ENCODE assay signal across 3 cellular contexts in the genomic region with DNA sequence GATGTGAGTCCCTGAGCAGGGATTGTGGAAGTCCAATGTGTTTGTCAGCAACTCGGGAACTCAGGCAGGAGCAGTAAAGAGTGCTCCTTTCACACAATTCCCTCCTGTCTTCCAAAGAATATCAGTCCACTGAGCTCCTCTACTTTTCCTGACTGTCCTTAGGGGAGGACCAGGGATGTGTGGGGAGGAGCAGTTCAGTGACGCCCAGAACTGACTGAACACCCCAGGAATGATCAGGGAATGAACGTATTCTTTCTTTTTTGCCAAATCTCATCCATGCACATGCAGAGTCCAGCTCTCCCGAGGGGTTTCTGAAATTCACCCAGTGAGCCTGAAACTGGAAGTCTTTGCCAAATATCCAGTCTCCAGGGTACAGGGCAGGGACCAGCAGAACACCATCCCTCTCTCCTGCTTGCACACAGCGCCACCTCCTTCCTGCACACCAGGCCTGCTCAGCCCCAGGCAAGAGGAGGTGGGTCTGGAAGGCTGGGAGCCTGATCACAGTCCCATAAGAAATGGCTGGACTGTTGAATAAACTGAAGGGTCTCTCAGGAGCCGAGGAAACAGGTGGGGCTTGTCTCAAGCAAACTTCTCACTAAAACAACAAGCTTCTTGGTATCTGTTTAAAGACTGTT.
TF ChIP-seq lines count a peak whose summit lies in the region.

No MANE protein-coding gene starts in this region.

TF ChIP-seq in SK-N-SH treated with all-trans-retinoic acid at 6 μM for 48 hours, 23 proteins besides CTCF, POLR2A, EP300 and RAD21:
- TF ChIP-seq ZFP30 (CRISPR knock-in tag; IDR thresholded peaks at IDR 0.05) (no peak), GLIS3 (CRISPR knock-in tag; IDR thresholded peaks at IDR 0.05) (no peak), BACH2 (CRISPR knock-in tag; IDR thresholded peaks at IDR 0.05; ENCODE audit: borderline replicate concordance) (no peak), TSHZ2 (CRISPR knock-in tag; IDR thresholded peaks at IDR 0.05) (no peak), TOX (CRISPR knock-in tag; IDR thresholded peaks at IDR 0.05; ENCODE audit: borderline replicate concordance) (no peak)
- TF ChIP-seq, protein P1, sequence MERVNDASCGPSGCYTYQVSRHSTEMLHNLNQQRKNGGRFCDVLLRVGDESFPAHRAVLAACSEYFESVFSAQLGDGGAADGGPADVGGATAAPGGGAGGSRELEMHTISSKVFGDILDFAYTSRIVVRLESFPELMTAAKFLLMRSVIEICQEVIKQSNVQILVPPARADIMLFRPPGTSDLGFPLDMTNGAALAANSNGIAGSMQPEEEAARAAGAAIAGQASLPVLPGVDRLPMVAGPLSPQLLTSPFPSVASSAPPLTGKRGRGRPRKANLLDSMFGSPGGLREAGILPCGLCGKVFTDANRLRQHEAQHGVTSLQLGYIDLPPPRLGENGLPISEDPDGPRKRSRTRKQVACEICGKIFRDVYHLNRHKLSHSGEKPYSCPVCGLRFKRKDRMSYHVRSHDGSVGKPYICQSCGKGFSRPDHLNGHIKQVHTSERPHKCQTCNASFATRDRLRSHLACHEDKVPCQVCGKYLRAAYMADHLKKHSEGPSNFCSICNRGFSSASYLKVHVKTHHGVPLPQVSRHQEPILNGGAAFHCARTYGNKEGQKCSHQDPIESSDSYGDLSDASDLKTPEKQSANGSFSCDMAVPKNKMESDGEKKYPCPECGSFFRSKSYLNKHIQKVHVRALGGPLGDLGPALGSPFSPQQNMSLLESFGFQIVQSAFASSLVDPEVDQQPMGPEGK (CRISPR knock-in tag; IDR thresholded peaks at IDR 0.05; ENCODE audit: borderline replicate concordance) = no peak
TF ChIP-seq in SK-N-SH treated with all-trans-retinoic acid at 6 μM for 48 hours: peak in this region for 0.

TF ChIP-seq in SK-N-SH, 30 proteins besides CTCF, POLR2A, EP300 and RAD21:
- no peak for TF ChIP-seq MXI1 (IDR thresholded peaks at IDR 0.05; ENCODE audit: low read depth, low read length)
- no peak for TF ChIP-seq JUND (IDR thresholded peaks at IDR 0.05)
- no peak for TF ChIP-seq ELF1 (IDR thresholded peaks at IDR 0.05)
- TF ChIP-seq TEAD4 (IDR thresholded peaks at IDR 0.05; ENCODE audit: borderline replicate concordance, insufficient read depth) = no peak
- TF ChIP-seq YY1 (IDR thresholded peaks at IDR 0.05; ENCODE audit: low read depth) = no peak
- TF ChIP-seq, protein P2, sequence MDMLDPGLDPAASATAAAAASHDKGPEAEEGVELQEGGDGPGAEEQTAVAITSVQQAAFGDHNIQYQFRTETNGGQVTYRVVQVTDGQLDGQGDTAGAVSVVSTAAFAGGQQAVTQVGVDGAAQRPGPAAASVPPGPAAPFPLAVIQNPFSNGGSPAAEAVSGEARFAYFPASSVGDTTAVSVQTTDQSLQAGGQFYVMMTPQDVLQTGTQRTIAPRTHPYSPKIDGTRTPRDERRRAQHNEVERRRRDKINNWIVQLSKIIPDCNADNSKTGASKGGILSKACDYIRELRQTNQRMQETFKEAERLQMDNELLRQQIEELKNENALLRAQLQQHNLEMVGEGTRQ (IDR thresholded peaks at IDR 0.05; ENCODE audit: borderline replicate concordance, low read depth, low read length) = no peak

TF ChIP-seq in WTC11, 78 proteins besides CTCF, POLR2A, EP300 and RAD21:
- TF ChIP-seq ATF1 (CRISPR knock-in tag; IDR thresholded peaks at IDR 0.05) (no peak), JAZF1 (CRISPR knock-in tag; IDR thresholded peaks at IDR 0.05) (no peak), ZNF138 (CRISPR knock-in tag; conservative IDR thresholded peaks at IDR 0.05) (no peak), TP53 (CRISPR knock-in tag; IDR thresholded peaks at IDR 0.05) (no peak), FOXP1 (CRISPR knock-in tag; IDR thresholded peaks at IDR 0.05; ENCODE audit: borderline replicate concordance) (no peak), ELF4 (CRISPR knock-in tag; IDR thresholded peaks at IDR 0.05; ENCODE audit: low read depth) (no peak), NFYB (CRISPR knock-in tag; conservative IDR thresholded peaks at IDR 0.05; ENCODE audit: low read depth) (no peak), RORB (CRISPR knock-in tag; IDR thresholded peaks at IDR 0.05) (no peak), FOXK1 (CRISPR knock-in tag; IDR thresholded peaks at IDR 0.05) (no peak), NFATC4 (CRISPR knock-in tag; IDR thresholded peaks at IDR 0.05) (no peak), CREB1 (CRISPR knock-in tag; IDR thresholded peaks at IDR 0.05) (no peak), HMGA2 (CRISPR knock-in tag; IDR thresholded peaks at IDR 0.05) (no peak)
- TF ChIP-seq, protein P3, sequence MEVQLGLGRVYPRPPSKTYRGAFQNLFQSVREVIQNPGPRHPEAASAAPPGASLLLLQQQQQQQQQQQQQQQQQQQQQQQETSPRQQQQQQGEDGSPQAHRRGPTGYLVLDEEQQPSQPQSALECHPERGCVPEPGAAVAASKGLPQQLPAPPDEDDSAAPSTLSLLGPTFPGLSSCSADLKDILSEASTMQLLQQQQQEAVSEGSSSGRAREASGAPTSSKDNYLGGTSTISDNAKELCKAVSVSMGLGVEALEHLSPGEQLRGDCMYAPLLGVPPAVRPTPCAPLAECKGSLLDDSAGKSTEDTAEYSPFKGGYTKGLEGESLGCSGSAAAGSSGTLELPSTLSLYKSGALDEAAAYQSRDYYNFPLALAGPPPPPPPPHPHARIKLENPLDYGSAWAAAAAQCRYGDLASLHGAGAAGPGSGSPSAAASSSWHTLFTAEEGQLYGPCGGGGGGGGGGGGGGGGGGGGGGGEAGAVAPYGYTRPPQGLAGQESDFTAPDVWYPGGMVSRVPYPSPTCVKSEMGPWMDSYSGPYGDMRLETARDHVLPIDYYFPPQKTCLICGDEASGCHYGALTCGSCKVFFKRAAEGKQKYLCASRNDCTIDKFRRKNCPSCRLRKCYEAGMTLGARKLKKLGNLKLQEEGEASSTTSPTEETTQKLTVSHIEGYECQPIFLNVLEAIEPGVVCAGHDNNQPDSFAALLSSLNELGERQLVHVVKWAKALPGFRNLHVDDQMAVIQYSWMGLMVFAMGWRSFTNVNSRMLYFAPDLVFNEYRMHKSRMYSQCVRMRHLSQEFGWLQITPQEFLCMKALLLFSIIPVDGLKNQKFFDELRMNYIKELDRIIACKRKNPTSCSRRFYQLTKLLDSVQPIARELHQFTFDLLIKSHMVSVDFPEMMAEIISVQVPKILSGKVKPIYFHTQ (CRISPR knock-in tag; IDR thresholded peaks at IDR 0.05) = no peak
- TF ChIP-seq, protein P4, sequence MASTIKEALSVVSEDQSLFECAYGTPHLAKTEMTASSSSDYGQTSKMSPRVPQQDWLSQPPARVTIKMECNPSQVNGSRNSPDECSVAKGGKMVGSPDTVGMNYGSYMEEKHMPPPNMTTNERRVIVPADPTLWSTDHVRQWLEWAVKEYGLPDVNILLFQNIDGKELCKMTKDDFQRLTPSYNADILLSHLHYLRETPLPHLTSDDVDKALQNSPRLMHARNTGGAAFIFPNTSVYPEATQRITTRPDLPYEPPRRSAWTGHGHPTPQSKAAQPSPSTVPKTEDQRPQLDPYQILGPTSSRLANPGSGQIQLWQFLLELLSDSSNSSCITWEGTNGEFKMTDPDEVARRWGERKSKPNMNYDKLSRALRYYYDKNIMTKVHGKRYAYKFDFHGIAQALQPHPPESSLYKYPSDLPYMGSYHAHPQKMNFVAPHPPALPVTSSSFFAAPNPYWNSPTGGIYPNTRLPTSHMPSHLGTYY (CRISPR knock-in tag; IDR thresholded peaks at IDR 0.05) = no peak
- TF ChIP-seq, protein P5, sequence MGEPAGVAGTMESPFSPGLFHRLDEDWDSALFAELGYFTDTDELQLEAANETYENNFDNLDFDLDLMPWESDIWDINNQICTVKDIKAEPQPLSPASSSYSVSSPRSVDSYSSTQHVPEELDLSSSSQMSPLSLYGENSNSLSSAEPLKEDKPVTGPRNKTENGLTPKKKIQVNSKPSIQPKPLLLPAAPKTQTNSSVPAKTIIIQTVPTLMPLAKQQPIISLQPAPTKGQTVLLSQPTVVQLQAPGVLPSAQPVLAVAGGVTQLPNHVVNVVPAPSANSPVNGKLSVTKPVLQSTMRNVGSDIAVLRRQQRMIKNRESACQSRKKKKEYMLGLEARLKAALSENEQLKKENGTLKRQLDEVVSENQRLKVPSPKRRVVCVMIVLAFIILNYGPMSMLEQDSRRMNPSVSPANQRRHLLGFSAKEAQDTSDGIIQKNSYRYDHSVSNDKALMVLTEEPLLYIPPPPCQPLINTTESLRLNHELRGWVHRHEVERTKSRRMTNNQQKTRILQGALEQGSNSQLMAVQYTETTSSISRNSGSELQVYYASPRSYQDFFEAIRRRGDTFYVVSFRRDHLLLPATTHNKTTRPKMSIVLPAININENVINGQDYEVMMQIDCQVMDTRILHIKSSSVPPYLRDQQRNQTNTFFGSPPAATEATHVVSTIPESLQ (CRISPR knock-in tag; IDR thresholded peaks at IDR 0.05) = no peak
- TF ChIP-seq, protein P6, sequence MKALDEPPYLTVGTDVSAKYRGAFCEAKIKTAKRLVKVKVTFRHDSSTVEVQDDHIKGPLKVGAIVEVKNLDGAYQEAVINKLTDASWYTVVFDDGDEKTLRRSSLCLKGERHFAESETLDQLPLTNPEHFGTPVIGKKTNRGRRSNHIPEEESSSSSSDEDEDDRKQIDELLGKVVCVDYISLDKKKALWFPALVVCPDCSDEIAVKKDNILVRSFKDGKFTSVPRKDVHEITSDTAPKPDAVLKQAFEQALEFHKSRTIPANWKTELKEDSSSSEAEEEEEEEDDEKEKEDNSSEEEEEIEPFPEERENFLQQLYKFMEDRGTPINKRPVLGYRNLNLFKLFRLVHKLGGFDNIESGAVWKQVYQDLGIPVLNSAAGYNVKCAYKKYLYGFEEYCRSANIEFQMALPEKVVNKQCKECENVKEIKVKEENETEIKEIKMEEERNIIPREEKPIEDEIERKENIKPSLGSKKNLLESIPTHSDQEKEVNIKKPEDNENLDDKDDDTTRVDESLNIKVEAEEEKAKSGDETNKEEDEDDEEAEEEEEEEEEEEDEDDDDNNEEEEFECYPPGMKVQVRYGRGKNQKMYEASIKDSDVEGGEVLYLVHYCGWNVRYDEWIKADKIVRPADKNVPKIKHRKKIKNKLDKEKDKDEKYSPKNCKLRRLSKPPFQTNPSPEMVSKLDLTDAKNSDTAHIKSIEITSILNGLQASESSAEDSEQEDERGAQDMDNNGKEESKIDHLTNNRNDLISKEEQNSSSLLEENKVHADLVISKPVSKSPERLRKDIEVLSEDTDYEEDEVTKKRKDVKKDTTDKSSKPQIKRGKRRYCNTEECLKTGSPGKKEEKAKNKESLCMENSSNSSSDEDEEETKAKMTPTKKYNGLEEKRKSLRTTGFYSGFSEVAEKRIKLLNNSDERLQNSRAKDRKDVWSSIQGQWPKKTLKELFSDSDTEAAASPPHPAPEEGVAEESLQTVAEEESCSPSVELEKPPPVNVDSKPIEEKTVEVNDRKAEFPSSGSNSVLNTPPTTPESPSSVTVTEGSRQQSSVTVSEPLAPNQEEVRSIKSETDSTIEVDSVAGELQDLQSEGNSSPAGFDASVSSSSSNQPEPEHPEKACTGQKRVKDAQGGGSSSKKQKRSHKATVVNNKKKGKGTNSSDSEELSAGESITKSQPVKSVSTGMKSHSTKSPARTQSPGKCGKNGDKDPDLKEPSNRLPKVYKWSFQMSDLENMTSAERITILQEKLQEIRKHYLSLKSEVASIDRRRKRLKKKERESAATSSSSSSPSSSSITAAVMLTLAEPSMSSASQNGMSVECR (CRISPR knock-in tag; IDR thresholded peaks at IDR 0.05; ENCODE audit: borderline replicate concordance) = no peak
